ENCODE assay signal across 10 cellular contexts in genomic region chr17:8318536-8318935, GRCh38. TPM values are rescaled to one million over a fixed set of nuclear protein-coding genes. Genes with fewer than 3 reads are reported as not detected.
"Had no signal": no experiment of that assay in that cellular context is flagged by ENCODE, and none has a peak within 500 bp of the region (broad histone marks: within the 10 kb centered on the region; RNA-seq: fewer than 3 reads in every experiment).

No MANE protein-coding gene starts in this region.

- H3K4me3 Mint-ChIP-seq: H9, IgD-negative memory B cell had no signal

- H2AFZ ChIP-seq: GM23248 had no signal

- H3K9ac ChIP-seq: GM23248, KMS-11 had no signal

- H3K4me1 Mint-ChIP-seq: IgD-negative memory B cell had no signal

- H3K27ac Mint-ChIP-seq: IgD-negative memory B cell had no signal

- H3K27ac ChIP-seq: GM23248, HL-60, KMS-11 had no signal

- H3K4me2 ChIP-seq: KMS-11 had no signal

- FAIRE-seq: HepG2 had no signal

- H3K4me3 ChIP-seq: GM23248 had no signal

- DNase-seq: GM23248, H9, HCEC 1CT, KBM-7 had no signal

- H3K9me3 Mint-ChIP-seq: IgD-negative memory B cell had no signal

- ATAC-seq: HepG2 had no signal

RNA-seq across cellular contexts. Expression of gene ARHGEF15, which starts 8.5 kb away (rescaled TPM):
- total RNA-seq: GM23248, H4, HepG2 had no signal
- polyA plus RNA-seq: GM23248, HepG2, IgD-negative memory B cell had no signal

RNA-seq across cellular contexts. Expression of gene ODF4, which starts 21.1 kb away (rescaled TPM):
- total RNA-seq: GM23248, H4, H9, HepG2, HT1080 had no signal
- polyA plus RNA-seq: GM23248, HepG2, IgD-negative memory B cell had no signal
